15 cellular contexts compared by ENCODE assay signal in the genomic region with DNA sequence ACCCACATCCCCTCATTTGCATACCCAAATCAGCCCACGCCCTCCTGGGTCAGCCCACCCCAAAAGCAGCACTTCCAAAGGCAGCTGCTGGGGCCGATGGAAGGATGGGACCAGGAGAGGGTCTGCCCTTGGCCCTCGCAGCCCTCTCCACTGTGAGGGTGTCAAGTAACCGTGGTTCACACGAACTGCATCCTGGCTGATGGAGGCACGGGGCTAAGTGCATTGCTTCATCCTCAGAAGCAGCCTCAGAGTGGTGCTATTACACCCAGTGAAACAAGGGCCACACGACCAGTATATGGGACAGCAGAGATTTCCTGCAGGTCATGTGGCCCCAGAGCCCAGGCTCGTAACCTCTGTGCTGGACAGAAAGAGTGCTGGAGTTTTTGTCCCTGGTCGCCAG. TPM values are rescaled to one million over a fixed set of nuclear protein-coding genes. Genes with fewer than 3 reads are reported as not detected.
DNase-seq lines count a peak whose midpoint lies in the region; ATAC-seq and TF ChIP-seq lines count a peak whose summit lies in the region.
"Had no signal": no experiment of that assay in that cellular context is flagged by ENCODE, and none has a peak within 500 bp of the region (broad histone marks: within the 10 kb centered on the region; RNA-seq: fewer than 3 reads in every experiment).

No MANE protein-coding gene starts in this region.

- H3K9me3 ChIP-seq in H9 (ENCODE audit: control insufficient read depth, low read depth, low read length) = no peaks in the 10 kb centered on the region
- peaks cover 0 to 8% (median 0%) of the 10 kb centered on the region in 3 donors for H3K9me3 ChIP-seq in body of pancreas
- H3K9me3 ChIP-seq in psoas muscle = peaks cover 9% of the 10 kb centered on the region
- H3K9me3 ChIP-seq in ovary = no peaks in the 10 kb centered on the region

- H3K9ac ChIP-seq in H9 (ENCODE audit: extremely low read depth, insufficient read length, low read length) = no peak overlapping the region

- no peak overlapping the region for H3T11ph ChIP-seq in H9 (ENCODE audit: low read length)

- H3K36me3 ChIP-seq in body of pancreas (replicated peaks in 1 of 2; ENCODE audit: insufficient read depth in 1 of 2, low read depth in 2 of 2) (no peaks in the 10 kb centered on the region), psoas muscle (ENCODE audit: insufficient read depth in 1 of 2, low read depth in 1 of 2) (no peaks in the 10 kb centered on the region), ovary (no peaks in the 10 kb centered on the region)

- no peak for TF ChIP-seq CTCF in H9 (conservative IDR thresholded peaks at IDR 0.05)
- no peak for TF ChIP-seq CTCF in body of pancreas (IDR thresholded peaks at IDR 0.05)
- no peak for TF ChIP-seq CTCF in psoas muscle (IDR thresholded peaks at IDR 0.05)
- TF ChIP-seq CTCF in ovary (IDR thresholded peaks at IDR 0.05) = no peak

- no peak overlapping the region for H2BK5ac ChIP-seq in H9 (ENCODE audit: insufficient read length, low read length)

- H3K27ac Mint-ChIP-seq in H9 = no peak overlapping the region
- H3K27ac Mint-ChIP-seq: activated naive CD4-positive, alpha-beta T cell treated with anti-CD3 and anti-CD28 coated beads, Interleukin-2, amount 50 U/mL, for 24 hours; nephron progenitor cell had no signal

- H3K4me2 ChIP-seq in H9 (ENCODE audit: insufficient read depth, insufficient read length, low read length) = no peak overlapping the region

- DNase-seq in H9 = peak; percentile 47
- DNase-seq in body of pancreas = peak in 1 of 4 donors; percentile 37
- DNase-seq in islet precursor cell = peak; percentile 57
- peak in 1 of 2 donors; percentile 53 for DNase-seq in psoas muscle
- DNase-seq in ovary = no peak
- DNase-seq in NCI-H1694 (lab: John Stamatoyannopoulos, UW) = no peak
- DNase-seq in NCI-H1417 treated with DMSO at 0.1 percent for 48 hours (lab: John Stamatoyannopoulos, UW) = no peak
- DNase-seq: activated T-cell treated with anti-CD3 and anti-CD28 coated beads, Interleukin-2, amount 50 U/mL, for 1 hour; NCI-H524; nephron progenitor cell; retina; stimulated activated CD4-positive, alpha-beta T cell treated with anti-CD3 and anti-CD28 coated beads, Interleukin-1b, Interleukin-23, amount 100 ng/mL, for 48 hours had no signal

- no peak overlapping the region for H2AK5ac ChIP-seq in H9 (ENCODE audit: insufficient read length, low read length)

- intact Hi-C loops in body of pancreas (cut with DNase I) = no loop called here
- intact Hi-C loops in psoas muscle (cut with DNase I) = no loop called here
- intact Hi-C loops in ovary (cut with DNase I) = no loop called here

- H4K5ac ChIP-seq in H9 (ENCODE audit: insufficient read length, low read depth, low read length) = no peak overlapping the region

- H3K79me1 ChIP-seq in H9 (ENCODE audit: insufficient read depth, low read depth, low read length, poor library complexity, severe bottlenecking) = no peaks in the 10 kb centered on the region

- H3K56ac ChIP-seq in H9 (ENCODE audit: insufficient read length, low read depth, low read length) = no peak overlapping the region

- no peaks in the 10 kb centered on the region; the same call in 1 of the 2 replicates for H3K4me1 ChIP-seq in H9 (ENCODE audit: insufficient read depth, low read length)
- peaks cover 33% of the 10 kb centered on the region for H3K4me1 ChIP-seq in body of pancreas
- peaks cover 12% of the 10 kb centered on the region for H3K4me1 ChIP-seq in psoas muscle
- peaks cover 2% of the 10 kb centered on the region for H3K4me1 ChIP-seq in ovary (ENCODE audit: insufficient read depth)

- no CpG with 5 or more reads among the region's 9 CpGs for WGBS in H9 (ENCODE audit: extremely low coverage, insufficient read length, low lambda C conversion rate)
- WGBS in body of pancreas, 2 donors = 61% methylated on average over 9 of the region's 9 CpGs; no CpG with 5 or more reads in 1 of the 2 donors
- WGBS in psoas muscle, 3 donors = 33 to 53% (median 34%) methylated on average over 9 of the region's 9 CpGs
- 63 to 73% (median 68%) methylated on average over 9 of the region's 9 CpGs for WGBS in ovary, 3 donors

- H3K4me3 Mint-ChIP-seq in H9 = no peak overlapping the region
- H3K4me3 Mint-ChIP-seq: activated naive CD4-positive, alpha-beta T cell treated with anti-CD3 and anti-CD28 coated beads, Interleukin-2, amount 50 U/mL, for 24 hours; nephron progenitor cell had no signal

- H4K8ac ChIP-seq in H9 (replicated peaks; ENCODE audit: insufficient read length, low read depth, low read length) = no peak overlapping the region

- no peak overlapping the region for H2BK120ac ChIP-seq in H9 (ENCODE audit: low read depth, low read length, poor library complexity, severe bottlenecking)

- no peak overlapping the region for H4K91ac ChIP-seq in H9 (ENCODE audit: insufficient read length, low read depth, low read length)

- no peak overlapping the region for H3K18ac ChIP-seq in H9 (ENCODE audit: insufficient read length, low read depth, low read length)

- no peaks in the 10 kb centered on the region for H3K79me2 ChIP-seq in H9 (ENCODE audit: insufficient read depth, low read length)

- ATAC-seq in body of pancreas = no peak
- ATAC-seq in psoas muscle = peak; percentile 41 to 54 (median 48)
- ATAC-seq in HG03039 (IDR thresholded peaks at IDR 0.05; ENCODE audit: unreplicated experiment) = no peak
- ATAC-seq: GM12878 had no signal

- no peak overlapping the region for H3K4me3 ChIP-seq in body of pancreas
- no peak overlapping the region for H3K4me3 ChIP-seq in psoas muscle
- H3K4me3 ChIP-seq in ovary = no peak overlapping the region
- H3K4me3 ChIP-seq: GM12878 had no signal

- no peak overlapping the region for H2BK12ac ChIP-seq in H9 (ENCODE audit: insufficient read length, low read depth, low read length)

- H3K36me3 Mint-ChIP-seq in H9 (ENCODE audit: insufficient read depth in 1 of 3, low read depth in 3 of 3) = peaks cover 2 to 9% (median 5%) of the 10 kb centered on the region in 3 experiments; a peak in 6 of 7 replicates
- H3K36me3 Mint-ChIP-seq: activated naive CD4-positive, alpha-beta T cell treated with anti-CD3 and anti-CD28 coated beads, Interleukin-2, amount 50 U/mL, for 24 hours had no signal

- H3K4me1 Mint-ChIP-seq in H9 = peaks cover 26 to 44% of the 10 kb centered on the region in 2 experiments

- H2AFZ ChIP-seq in H9 (ENCODE audit: low read length) = no peak overlapping the region

- no peak for TF ChIP-seq POLR2A in body of pancreas (IDR thresholded peaks at IDR 0.05)
- TF ChIP-seq POLR2A in ovary (IDR thresholded peaks at IDR 0.05) = no peak

- peaks cover 3% of the 10 kb centered on the region; the same call in 1 of the 2 replicates for H3K27me3 Mint-ChIP-seq in H9 (ENCODE audit: low read depth)
- H3K27me3 Mint-ChIP-seq: activated naive CD4-positive, alpha-beta T cell treated with anti-CD3 and anti-CD28 coated beads, Interleukin-2, amount 50 U/mL, for 24 hours had no signal

- H3K4ac ChIP-seq in H9 (ENCODE audit: low read depth, low read length) = no peak overlapping the region

- no peaks in the 10 kb centered on the region for H4K20me1 ChIP-seq in H9 (ENCODE audit: control insufficient read depth, insufficient read depth, insufficient read length)

- no peak overlapping the region for H2BK15ac ChIP-seq in H9 (ENCODE audit: low read depth, low read length)

- no peaks in the 10 kb centered on the region for H3K27me3 ChIP-seq in H9 (ENCODE audit: insufficient read depth, low read length)
- no peaks in the 10 kb centered on the region for H3K27me3 ChIP-seq in body of pancreas
- H3K27me3 ChIP-seq in psoas muscle (ENCODE audit: insufficient read depth in 3 of 3, low read length in 2 of 3) = no peaks in the 10 kb centered on the region
- no peaks in the 10 kb centered on the region for H3K27me3 ChIP-seq in ovary

- TF ChIP-seq EP300 in ovary (IDR thresholded peaks at IDR 0.05) = no peak

- H2BK20ac ChIP-seq in H9 (ENCODE audit: low read depth, low read length, poor library complexity, severe bottlenecking) = no peak overlapping the region

- 0 out of 2 replicates have a peak overlapping the region, but pooled peaks have one; percentile 21 for H3K14ac ChIP-seq in H9 (ENCODE audit: insufficient read depth, low read length)

- H3K9me3 Mint-ChIP-seq in H9 = peaks cover 8 to 15% of the 10 kb centered on the region in 2 experiments
- H3K9me3 Mint-ChIP-seq: activated naive CD4-positive, alpha-beta T cell treated with anti-CD3 and anti-CD28 coated beads, Interleukin-2, amount 50 U/mL, for 24 hours had no signal

- H3K23me2 ChIP-seq in H9 (ENCODE audit: insufficient read length, low read depth, low read length, poor library complexity, severe bottlenecking) = no peaks in the 10 kb centered on the region

- H3K27ac ChIP-seq in H9 (ENCODE audit: insufficient read length, low read depth, low read length) (no peak overlapping the region), body of pancreas (peak overlapping the region; percentile 82 to 84 (median 83)), psoas muscle (peak overlapping the region; percentile 67), ovary (no peak overlapping the region)

- no peak overlapping the region for H3K23ac ChIP-seq in H9 (ENCODE audit: insufficient read length, low read depth, low read length)

RNA-seq across cellular contexts. Expression of gene ATP2A3, which starts 13.2 kb away (rescaled TPM):
- total RNA-seq in H9 (2021) (13.3 and 14.6 TPM in 2 replicates), body of pancreas (10 to 100 TPM; 43.8 to 49.5 TPM), psoas muscle (1 to 10 TPM; 2.9 to 3.4 (median 3.1) TPM), ovary (1 to 10 TPM; 1.6 to 9.9 (median 4.2) TPM)
- polyA plus RNA-seq in psoas muscle (1 to 10 TPM; 1.2 to 3.8 (median 1.7) TPM), ovary (1 to 10 TPM; 2.5 to 6.0 TPM)

Comparison
In these comparisons a context has a peak if more than half of its experiments do, and no peak if none do; other contexts are left out.
1. DNase-seq: peak in H9 (single experiment) and islet precursor cell (single experiment); none in ovary (0 of 5), NCI-H1694 (single experiment) and NCI-H1417 treated with DMSO at 0.1 percent for 48 hours (single experiment).
2. H3K27ac ChIP-seq: peak in body of pancreas (4 of 4) and psoas muscle (single experiment); none in H9 (single experiment) and ovary (0 of 2).
3. ATAC-seq: peak in psoas muscle (4 of 4); none in body of pancreas (single experiment) and HG03039 (single experiment).